ENCODE assay signal across 21 cellular contexts in the genomic region with DNA sequence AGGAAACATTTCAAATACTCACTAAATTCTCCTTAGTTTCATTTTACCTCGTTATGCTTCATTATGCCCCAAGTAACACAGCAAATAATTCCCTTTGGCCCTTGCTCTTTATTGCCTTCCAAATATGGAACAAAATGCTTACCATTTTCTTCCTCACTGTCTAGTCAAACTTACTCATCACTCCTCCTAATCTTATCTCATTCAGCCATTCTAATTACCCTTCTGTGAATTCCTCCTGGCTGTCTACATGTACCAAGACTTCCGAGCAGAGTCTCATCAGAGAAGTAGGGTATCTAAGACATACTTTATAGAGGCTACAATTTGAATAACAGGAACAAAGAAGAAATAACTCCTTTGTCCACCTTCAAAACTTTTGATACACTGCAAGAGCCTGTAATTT.
"Had no signal": no experiment of that assay in that cellular context is flagged by ENCODE, and none has a peak within 500 bp of the region (broad histone marks: within the 10 kb centered on the region; RNA-seq: fewer than 3 reads in every experiment).

No MANE protein-coding gene starts in this region.

- DNase-seq: activated CD4-positive, alpha-beta memory T cell treated with anti-CD3 and anti-CD28 coated beads, Interleukin-2, amount 10 ng/mL, durations not matched to agents 7 days and 5 days; activated CD4-positive, alpha-beta T cell treated with anti-CD3 and anti-CD28 coated beads for 48 hours; activated CD4-positive, CD25-positive, alpha-beta regulatory T cell; activated naive CD4-positive, alpha-beta T cell treated with Interleukin-2 at 50 U/mL for 16 hours; activated naive CD8-positive, alpha-beta T cell treated with anti-CD3 and anti-CD28 coated beads, Interleukin-2, amount 10 ng/mL, durations not matched to agents 7 days and 5 days; activated T-cell treated with anti-CD3 and anti-CD28 coated beads, Interleukin-2, amount 50 U/mL, for 1 hour; anterior cingulate cortex; head of caudate nucleus; left lung; nephron progenitor cell; stimulated activated CD4-positive, alpha-beta T cell treated with anti-CD3 and anti-CD28 coated beads, Interleukin-15, amount 100 ng/mL, for 24 hours; stimulated activated CD4-positive, alpha-beta T cell treated with anti-CD3 and anti-CD28 coated beads, Interleukin-2, amount 100 ng/mL, for 48 hours; T-helper 17 cell; transverse colon; uterus had no signal

- ATAC-seq: left lung, T-helper 17 cell had no signal

- H3K9me3 ChIP-seq: left lung, right atrium auricular region, suprapubic skin, transverse colon, uterus had no signal

- H3K4me1 Mint-ChIP-seq: activated CD4-positive, alpha-beta memory T cell treated with anti-CD3 and anti-CD28 coated beads, Interleukin-2, amount 10 ng/mL, durations not matched to agents 7 days and 5 days; T-helper 17 cell had no signal

- H3K4me3 ChIP-seq: coronary artery, left lung, right atrium auricular region, suprapubic skin, transverse colon, uterus had no signal

- H3K27me3 Mint-ChIP-seq: activated CD4-positive, alpha-beta memory T cell treated with anti-CD3 and anti-CD28 coated beads, Interleukin-2, amount 10 ng/mL, durations not matched to agents 7 days and 5 days; progenitor cell of endocrine pancreas; T-helper 17 cell had no signal

- H3K27ac Mint-ChIP-seq: activated CD4-positive, alpha-beta memory T cell treated with anti-CD3 and anti-CD28 coated beads, Interleukin-2, amount 10 ng/mL, durations not matched to agents 7 days and 5 days; activated naive CD8-positive, alpha-beta T cell treated with anti-CD3 and anti-CD28 coated beads, Interleukin-2, amount 10 ng/mL, durations not matched to agents 7 days and 5 days; activated T-helper 2 cell treated with anti-CD3 and anti-CD28 coated beads, Interferon-gamma antibody, Interleukin-2, Interleukin-4, amounts not matched to agents 10 μg/mL and 5 μg/mL and 100 μg/mL, durations not matched to agents 14 hours and 24 hours and 36 hours; progenitor cell of endocrine pancreas; stimulated activated naive CD8-positive, alpha-beta T cell treated with anti-CD3 and anti-CD28 coated beads, Interleukin-15, Interleukin-2, amounts not matched to agents 100 ng/mL and 50 ng/mL, for 24 hours; T-helper 17 cell had no signal

- H3K27me3 ChIP-seq: left lung, right atrium auricular region, suprapubic skin, transverse colon, uterus had no signal

- H3K27ac ChIP-seq: coronary artery, left lung, right atrium auricular region, suprapubic skin, transverse colon, uterus had no signal

- H3K36me3 ChIP-seq: left lung, right atrium auricular region, suprapubic skin, transverse colon, uterus had no signal

- H3K36me3 Mint-ChIP-seq: activated naive CD8-positive, alpha-beta T cell treated with anti-CD3 and anti-CD28 coated beads, Interleukin-2, amount 10 ng/mL, durations not matched to agents 7 days and 5 days had no signal

- H3K4me3 Mint-ChIP-seq: activated CD4-positive, alpha-beta memory T cell treated with anti-CD3 and anti-CD28 coated beads, Interleukin-2, amount 10 ng/mL, durations not matched to agents 7 days and 5 days; activated naive CD8-positive, alpha-beta T cell treated with anti-CD3 and anti-CD28 coated beads, Interleukin-2, amount 10 ng/mL, durations not matched to agents 7 days and 5 days; nephron progenitor cell; stimulated activated naive CD8-positive, alpha-beta T cell treated with anti-CD3 and anti-CD28 coated beads, Interleukin-15, Interleukin-2, amounts not matched to agents 100 ng/mL and 50 ng/mL, for 24 hours; T-helper 17 cell had no signal

- H3K9me3 Mint-ChIP-seq: activated CD4-positive, alpha-beta memory T cell treated with anti-CD3 and anti-CD28 coated beads, Interleukin-2, amount 10 ng/mL, durations not matched to agents 7 days and 5 days; activated naive CD8-positive, alpha-beta T cell treated with anti-CD3 and anti-CD28 coated beads, Interleukin-2, amount 10 ng/mL, durations not matched to agents 7 days and 5 days; activated T-helper 2 cell treated with anti-CD3 and anti-CD28 coated beads, Interferon-gamma antibody, Interleukin-2, Interleukin-4, amounts not matched to agents 10 μg/mL and 5 μg/mL and 100 μg/mL, durations not matched to agents 14 hours and 24 hours and 36 hours had no signal

- H3K4me1 ChIP-seq: left lung, right atrium auricular region, suprapubic skin, uterus had no signal
